In the genomic region with DNA sequence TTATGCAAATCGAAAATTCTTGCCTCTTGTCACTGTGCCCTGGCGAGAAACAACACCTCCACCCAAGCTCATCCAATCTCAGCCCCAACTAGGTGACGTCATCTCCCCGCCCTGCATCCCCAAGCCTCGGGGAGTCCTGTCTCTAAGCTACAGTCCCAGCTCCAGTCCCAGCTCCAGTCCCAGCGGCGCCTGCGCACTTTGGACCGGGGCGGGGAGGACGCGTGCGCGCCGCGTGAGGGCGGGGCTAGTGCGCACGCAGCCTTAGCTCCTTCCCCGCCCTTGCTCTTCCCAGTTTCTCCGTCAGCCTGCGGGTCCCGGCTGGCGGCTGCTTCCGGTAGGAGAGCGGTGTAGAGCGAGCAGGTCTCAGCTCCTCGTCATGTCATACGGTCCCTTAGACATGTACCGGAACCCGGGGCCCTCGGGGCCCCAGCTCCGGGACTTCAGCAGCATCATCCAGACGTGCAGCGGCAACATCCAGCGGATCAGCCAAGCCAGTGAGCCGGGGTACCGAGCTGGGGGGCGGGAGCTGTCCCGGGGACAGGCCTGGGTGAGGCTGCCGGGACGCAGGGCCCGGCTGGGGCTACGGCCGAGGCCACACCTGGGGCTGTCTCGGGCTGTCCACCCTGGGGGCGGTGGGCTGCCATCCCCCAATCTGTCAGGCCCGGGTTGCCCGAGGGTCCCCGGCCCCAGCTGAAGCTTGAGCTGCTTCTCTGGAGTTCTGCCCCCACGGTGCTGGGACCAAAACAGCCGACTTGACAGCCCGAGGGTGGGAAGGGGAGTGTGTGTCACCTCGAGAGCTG, we compare ENCODE assay signal across 1 cellular context.
TF ChIP-seq lines count a peak whose summit lies in the region.

A gene (plus strand): TSS at position 288 of the 800 bp plus-strand sequence. CDS start 89 bp downstream, at position 377.

TF ChIP-seq in WTC11, 78 proteins besides CTCF, POLR2A, EP300 and RAD21 (continued from another document and continues in another):
- TF ChIP-seq, protein P1, sequence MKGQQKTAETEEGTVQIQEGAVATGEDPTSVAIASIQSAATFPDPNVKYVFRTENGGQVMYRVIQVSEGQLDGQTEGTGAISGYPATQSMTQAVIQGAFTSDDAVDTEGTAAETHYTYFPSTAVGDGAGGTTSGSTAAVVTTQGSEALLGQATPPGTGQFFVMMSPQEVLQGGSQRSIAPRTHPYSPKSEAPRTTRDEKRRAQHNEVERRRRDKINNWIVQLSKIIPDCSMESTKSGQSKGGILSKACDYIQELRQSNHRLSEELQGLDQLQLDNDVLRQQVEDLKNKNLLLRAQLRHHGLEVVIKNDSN (CRISPR knock-in tag; IDR thresholded peaks at IDR 0.05) = peak; percentile 24; the same call in 1 of the 2 replicates
- TF ChIP-seq IRF2 (CRISPR knock-in tag; IDR thresholded peaks at IDR 0.05; ENCODE audit: borderline replicate concordance, low read depth) (no peak), KAT7 (CRISPR knock-in tag; IDR thresholded peaks at IDR 0.05; ENCODE audit: borderline replicate concordance) (0 out of 2 replicates have a peak, but pooled peaks have one; percentile 78), ATF1 (CRISPR knock-in tag; IDR thresholded peaks at IDR 0.05) (no peak), TCF7 (CRISPR knock-in tag; IDR thresholded peaks at IDR 0.05; ENCODE audit: low read depth) (no peak), ZNF416 (CRISPR knock-in tag; IDR thresholded peaks at IDR 0.05) (no peak), OVOL2 (CRISPR knock-in tag; IDR thresholded peaks at IDR 0.05; ENCODE audit: borderline replicate concordance) (no peak), ESRRA (CRISPR knock-in tag; IDR thresholded peaks at IDR 0.05; ENCODE audit: borderline replicate concordance) (no peak), NR2C2 (CRISPR knock-in tag; IDR thresholded peaks at IDR 0.05) (no peak), ZNF263 (CRISPR knock-in tag; IDR thresholded peaks at IDR 0.05; ENCODE audit: low read depth) (no peak), GRHL2 (CRISPR knock-in tag; IDR thresholded peaks at IDR 0.05; ENCODE audit: insufficient replicate concordance, severe bottlenecking) (no peak), RORB (CRISPR knock-in tag; IDR thresholded peaks at IDR 0.05) (no peak), MXD4 (CRISPR knock-in tag; IDR thresholded peaks at IDR 0.05; ENCODE audit: borderline replicate concordance) (no peak), NFE2L1 (CRISPR knock-in tag; IDR thresholded peaks at IDR 0.05) (no peak), RELA (CRISPR knock-in tag; IDR thresholded peaks at IDR 0.05; ENCODE audit: borderline replicate concordance) (no peak), SMAD3 (CRISPR knock-in tag; IDR thresholded peaks at IDR 0.05; ENCODE audit: borderline replicate concordance) (no peak), ZNF396 (CRISPR knock-in tag; IDR thresholded peaks at IDR 0.05; ENCODE audit: borderline replicate concordance) (no peak), TP53 (CRISPR knock-in tag; IDR thresholded peaks at IDR 0.05) (no peak), ZNF232 (CRISPR knock-in tag; IDR thresholded peaks at IDR 0.05) (no peak), JUN (CRISPR knock-in tag; IDR thresholded peaks at IDR 0.05) (no peak), MYBL2 (CRISPR knock-in tag; IDR thresholded peaks at IDR 0.05) (no peak), CBFB (CRISPR knock-in tag; IDR thresholded peaks at IDR 0.05; ENCODE audit: low read depth) (no peak)
- TF ChIP-seq, protein P2, sequence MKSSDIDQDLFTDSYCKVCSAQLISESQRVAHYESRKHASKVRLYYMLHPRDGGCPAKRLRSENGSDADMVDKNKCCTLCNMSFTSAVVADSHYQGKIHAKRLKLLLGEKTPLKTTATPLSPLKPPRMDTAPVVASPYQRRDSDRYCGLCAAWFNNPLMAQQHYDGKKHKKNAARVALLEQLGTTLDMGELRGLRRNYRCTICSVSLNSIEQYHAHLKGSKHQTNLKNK (CRISPR knock-in tag; IDR thresholded peaks at IDR 0.05) = no peak
- TF ChIP-seq, protein P3, sequence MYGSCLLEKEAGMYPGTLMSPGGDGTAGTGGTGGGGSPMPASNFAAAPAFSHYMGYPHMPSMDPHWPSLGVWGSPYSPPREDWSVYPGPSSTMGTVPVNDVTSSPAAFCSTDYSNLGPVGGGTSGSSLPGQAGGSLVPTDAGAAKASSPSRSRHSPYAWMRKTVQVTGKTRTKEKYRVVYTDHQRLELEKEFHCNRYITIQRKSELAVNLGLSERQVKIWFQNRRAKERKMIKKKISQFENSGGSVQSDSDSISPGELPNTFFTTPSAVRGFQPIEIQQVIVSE (CRISPR knock-in tag; IDR thresholded peaks at IDR 0.05; ENCODE audit: borderline replicate concordance) = no peak
- TF ChIP-seq, protein P4, sequence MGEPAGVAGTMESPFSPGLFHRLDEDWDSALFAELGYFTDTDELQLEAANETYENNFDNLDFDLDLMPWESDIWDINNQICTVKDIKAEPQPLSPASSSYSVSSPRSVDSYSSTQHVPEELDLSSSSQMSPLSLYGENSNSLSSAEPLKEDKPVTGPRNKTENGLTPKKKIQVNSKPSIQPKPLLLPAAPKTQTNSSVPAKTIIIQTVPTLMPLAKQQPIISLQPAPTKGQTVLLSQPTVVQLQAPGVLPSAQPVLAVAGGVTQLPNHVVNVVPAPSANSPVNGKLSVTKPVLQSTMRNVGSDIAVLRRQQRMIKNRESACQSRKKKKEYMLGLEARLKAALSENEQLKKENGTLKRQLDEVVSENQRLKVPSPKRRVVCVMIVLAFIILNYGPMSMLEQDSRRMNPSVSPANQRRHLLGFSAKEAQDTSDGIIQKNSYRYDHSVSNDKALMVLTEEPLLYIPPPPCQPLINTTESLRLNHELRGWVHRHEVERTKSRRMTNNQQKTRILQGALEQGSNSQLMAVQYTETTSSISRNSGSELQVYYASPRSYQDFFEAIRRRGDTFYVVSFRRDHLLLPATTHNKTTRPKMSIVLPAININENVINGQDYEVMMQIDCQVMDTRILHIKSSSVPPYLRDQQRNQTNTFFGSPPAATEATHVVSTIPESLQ (CRISPR knock-in tag; IDR thresholded peaks at IDR 0.05) = no peak
- TF ChIP-seq, protein P5, sequence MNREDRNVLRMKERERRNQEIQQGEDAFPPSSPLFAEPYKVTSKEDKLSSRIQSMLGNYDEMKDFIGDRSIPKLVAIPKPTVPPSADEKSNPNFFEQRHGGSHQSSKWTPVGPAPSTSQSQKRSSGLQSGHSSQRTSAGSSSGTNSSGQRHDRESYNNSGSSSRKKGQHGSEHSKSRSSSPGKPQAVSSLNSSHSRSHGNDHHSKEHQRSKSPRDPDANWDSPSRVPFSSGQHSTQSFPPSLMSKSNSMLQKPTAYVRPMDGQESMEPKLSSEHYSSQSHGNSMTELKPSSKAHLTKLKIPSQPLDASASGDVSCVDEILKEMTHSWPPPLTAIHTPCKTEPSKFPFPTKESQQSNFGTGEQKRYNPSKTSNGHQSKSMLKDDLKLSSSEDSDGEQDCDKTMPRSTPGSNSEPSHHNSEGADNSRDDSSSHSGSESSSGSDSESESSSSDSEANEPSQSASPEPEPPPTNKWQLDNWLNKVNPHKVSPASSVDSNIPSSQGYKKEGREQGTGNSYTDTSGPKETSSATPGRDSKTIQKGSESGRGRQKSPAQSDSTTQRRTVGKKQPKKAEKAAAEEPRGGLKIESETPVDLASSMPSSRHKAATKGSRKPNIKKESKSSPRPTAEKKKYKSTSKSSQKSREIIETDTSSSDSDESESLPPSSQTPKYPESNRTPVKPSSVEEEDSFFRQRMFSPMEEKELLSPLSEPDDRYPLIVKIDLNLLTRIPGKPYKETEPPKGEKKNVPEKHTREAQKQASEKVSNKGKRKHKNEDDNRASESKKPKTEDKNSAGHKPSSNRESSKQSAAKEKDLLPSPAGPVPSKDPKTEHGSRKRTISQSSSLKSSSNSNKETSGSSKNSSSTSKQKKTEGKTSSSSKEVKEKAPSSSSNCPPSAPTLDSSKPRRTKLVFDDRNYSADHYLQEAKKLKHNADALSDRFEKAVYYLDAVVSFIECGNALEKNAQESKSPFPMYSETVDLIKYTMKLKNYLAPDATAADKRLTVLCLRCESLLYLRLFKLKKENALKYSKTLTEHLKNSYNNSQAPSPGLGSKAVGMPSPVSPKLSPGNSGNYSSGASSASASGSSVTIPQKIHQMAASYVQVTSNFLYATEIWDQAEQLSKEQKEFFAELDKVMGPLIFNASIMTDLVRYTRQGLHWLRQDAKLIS (CRISPR knock-in tag; IDR thresholded peaks at IDR 0.05; ENCODE audit: borderline replicate concordance) = no peak
- TF ChIP-seq, protein P6, sequence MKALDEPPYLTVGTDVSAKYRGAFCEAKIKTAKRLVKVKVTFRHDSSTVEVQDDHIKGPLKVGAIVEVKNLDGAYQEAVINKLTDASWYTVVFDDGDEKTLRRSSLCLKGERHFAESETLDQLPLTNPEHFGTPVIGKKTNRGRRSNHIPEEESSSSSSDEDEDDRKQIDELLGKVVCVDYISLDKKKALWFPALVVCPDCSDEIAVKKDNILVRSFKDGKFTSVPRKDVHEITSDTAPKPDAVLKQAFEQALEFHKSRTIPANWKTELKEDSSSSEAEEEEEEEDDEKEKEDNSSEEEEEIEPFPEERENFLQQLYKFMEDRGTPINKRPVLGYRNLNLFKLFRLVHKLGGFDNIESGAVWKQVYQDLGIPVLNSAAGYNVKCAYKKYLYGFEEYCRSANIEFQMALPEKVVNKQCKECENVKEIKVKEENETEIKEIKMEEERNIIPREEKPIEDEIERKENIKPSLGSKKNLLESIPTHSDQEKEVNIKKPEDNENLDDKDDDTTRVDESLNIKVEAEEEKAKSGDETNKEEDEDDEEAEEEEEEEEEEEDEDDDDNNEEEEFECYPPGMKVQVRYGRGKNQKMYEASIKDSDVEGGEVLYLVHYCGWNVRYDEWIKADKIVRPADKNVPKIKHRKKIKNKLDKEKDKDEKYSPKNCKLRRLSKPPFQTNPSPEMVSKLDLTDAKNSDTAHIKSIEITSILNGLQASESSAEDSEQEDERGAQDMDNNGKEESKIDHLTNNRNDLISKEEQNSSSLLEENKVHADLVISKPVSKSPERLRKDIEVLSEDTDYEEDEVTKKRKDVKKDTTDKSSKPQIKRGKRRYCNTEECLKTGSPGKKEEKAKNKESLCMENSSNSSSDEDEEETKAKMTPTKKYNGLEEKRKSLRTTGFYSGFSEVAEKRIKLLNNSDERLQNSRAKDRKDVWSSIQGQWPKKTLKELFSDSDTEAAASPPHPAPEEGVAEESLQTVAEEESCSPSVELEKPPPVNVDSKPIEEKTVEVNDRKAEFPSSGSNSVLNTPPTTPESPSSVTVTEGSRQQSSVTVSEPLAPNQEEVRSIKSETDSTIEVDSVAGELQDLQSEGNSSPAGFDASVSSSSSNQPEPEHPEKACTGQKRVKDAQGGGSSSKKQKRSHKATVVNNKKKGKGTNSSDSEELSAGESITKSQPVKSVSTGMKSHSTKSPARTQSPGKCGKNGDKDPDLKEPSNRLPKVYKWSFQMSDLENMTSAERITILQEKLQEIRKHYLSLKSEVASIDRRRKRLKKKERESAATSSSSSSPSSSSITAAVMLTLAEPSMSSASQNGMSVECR (CRISPR knock-in tag; IDR thresholded peaks at IDR 0.05; ENCODE audit: borderline replicate concordance) = no peak
- TF ChIP-seq, protein P7, sequence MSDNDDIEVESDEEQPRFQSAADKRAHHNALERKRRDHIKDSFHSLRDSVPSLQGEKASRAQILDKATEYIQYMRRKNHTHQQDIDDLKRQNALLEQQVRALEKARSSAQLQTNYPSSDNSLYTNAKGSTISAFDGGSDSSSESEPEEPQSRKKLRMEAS (CRISPR knock-in tag; IDR thresholded peaks at IDR 0.05) = no peak
- TF ChIP-seq, protein P8, sequence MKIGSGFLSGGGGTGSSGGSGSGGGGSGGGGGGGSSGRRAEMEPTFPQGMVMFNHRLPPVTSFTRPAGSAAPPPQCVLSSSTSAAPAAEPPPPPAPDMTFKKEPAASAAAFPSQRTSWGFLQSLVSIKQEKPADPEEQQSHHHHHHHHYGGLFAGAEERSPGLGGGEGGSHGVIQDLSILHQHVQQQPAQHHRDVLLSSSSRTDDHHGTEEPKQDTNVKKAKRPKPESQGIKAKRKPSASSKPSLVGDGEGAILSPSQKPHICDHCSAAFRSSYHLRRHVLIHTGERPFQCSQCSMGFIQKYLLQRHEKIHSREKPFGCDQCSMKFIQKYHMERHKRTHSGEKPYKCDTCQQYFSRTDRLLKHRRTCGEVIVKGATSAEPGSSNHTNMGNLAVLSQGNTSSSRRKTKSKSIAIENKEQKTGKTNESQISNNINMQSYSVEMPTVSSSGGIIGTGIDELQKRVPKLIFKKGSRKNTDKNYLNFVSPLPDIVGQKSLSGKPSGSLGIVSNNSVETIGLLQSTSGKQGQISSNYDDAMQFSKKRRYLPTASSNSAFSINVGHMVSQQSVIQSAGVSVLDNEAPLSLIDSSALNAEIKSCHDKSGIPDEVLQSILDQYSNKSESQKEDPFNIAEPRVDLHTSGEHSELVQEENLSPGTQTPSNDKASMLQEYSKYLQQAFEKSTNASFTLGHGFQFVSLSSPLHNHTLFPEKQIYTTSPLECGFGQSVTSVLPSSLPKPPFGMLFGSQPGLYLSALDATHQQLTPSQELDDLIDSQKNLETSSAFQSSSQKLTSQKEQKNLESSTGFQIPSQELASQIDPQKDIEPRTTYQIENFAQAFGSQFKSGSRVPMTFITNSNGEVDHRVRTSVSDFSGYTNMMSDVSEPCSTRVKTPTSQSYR (CRISPR knock-in tag; IDR thresholded peaks at IDR 0.05) = no peak
- TF ChIP-seq, protein P9, sequence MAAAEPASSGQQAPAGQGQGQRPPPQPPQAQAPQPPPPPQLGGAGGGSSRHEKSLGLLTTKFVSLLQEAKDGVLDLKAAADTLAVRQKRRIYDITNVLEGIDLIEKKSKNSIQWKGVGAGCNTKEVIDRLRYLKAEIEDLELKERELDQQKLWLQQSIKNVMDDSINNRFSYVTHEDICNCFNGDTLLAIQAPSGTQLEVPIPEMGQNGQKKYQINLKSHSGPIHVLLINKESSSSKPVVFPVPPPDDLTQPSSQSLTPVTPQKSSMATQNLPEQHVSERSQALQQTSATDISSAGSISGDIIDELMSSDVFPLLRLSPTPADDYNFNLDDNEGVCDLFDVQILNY (CRISPR knock-in tag; IDR thresholded peaks at IDR 0.05) = 0 out of 2 replicates have a peak, but pooled peaks have one; percentile 22
- TF ChIP-seq, protein P10, sequence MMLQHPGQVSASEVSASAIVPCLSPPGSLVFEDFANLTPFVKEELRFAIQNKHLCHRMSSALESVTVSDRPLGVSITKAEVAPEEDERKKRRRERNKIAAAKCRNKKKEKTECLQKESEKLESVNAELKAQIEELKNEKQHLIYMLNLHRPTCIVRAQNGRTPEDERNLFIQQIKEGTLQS (CRISPR knock-in tag; conservative IDR thresholded peaks at IDR 0.05) = no peak; the same call in 1 of the 2 replicates
- TF ChIP-seq, protein P11, sequence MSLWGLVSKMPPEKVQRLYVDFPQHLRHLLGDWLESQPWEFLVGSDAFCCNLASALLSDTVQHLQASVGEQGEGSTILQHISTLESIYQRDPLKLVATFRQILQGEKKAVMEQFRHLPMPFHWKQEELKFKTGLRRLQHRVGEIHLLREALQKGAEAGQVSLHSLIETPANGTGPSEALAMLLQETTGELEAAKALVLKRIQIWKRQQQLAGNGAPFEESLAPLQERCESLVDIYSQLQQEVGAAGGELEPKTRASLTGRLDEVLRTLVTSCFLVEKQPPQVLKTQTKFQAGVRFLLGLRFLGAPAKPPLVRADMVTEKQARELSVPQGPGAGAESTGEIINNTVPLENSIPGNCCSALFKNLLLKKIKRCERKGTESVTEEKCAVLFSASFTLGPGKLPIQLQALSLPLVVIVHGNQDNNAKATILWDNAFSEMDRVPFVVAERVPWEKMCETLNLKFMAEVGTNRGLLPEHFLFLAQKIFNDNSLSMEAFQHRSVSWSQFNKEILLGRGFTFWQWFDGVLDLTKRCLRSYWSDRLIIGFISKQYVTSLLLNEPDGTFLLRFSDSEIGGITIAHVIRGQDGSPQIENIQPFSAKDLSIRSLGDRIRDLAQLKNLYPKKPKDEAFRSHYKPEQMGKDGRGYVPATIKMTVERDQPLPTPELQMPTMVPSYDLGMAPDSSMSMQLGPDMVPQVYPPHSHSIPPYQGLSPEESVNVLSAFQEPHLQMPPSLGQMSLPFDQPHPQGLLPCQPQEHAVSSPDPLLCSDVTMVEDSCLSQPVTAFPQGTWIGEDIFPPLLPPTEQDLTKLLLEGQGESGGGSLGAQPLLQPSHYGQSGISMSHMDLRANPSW (CRISPR knock-in tag; conservative IDR thresholded peaks at IDR 0.05; ENCODE audit: low read depth) = no peak
